ENCODE assay signal across 9 cellular contexts in the genomic region with DNA sequence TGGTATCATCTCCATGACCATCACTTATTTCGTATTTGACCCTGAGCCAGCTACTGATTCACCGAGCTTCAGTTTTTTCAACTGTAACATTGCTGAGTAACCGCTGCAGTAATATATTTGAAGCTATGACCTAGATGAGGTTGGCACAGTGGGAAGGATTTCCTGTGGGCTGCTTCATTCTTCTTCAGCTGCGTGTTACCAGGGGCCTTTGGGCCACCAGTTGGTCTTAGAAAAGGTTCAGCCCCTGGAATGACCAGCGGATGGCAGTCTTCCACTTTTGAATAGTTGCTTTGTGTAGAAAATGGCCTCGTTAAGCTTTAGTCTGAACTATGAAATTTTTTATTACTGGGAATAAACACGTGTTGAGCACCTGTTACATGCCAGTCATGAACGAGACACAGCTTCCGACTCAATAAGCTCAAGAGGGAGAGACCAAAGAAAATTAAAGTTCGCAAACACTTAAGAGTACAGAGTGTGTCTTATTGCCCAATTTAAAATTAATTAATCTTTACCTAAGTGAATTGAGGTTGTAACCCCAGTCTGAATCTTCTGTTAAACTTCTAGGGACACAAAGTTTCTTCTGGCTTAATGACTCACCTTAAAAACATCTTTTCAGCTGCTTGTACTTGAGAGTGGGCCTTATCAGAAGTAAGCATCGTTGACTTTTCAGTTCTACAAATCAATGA. TPM values are rescaled to one million over a fixed set of nuclear protein-coding genes. Genes with fewer than 3 reads are reported as not detected.
DNase-seq lines count a peak whose midpoint lies in the region; ATAC-seq and TF ChIP-seq lines count a peak whose summit lies in the region.
"Had no signal": no experiment of that assay in that cellular context is flagged by ENCODE, and none has a peak within 500 bp of the region (broad histone marks: within the 10 kb centered on the region; RNA-seq: fewer than 3 reads in every experiment).

No MANE protein-coding gene starts in this region.

- H3K27ac ChIP-seq in HEK293 (ENCODE audit: extremely low read depth, low read depth, low read length): no peak overlapping the region
- no peak overlapping the region for H3K27ac ChIP-seq in thyroid gland
- no peak overlapping the region for H3K27ac ChIP-seq in esophagus muscularis mucosa (replicated peaks in 1 of 4)

- TF ChIP-seq CTCF in HEK293 (tag by site-specific recombination; IDR thresholded peaks at IDR 0.05): peak; percentile 47; the same call in 1 of the 2 replicates
- peak in 1 of 6 experiments; percentile 33 for TF ChIP-seq CTCF in thyroid gland (IDR thresholded peaks at IDR 0.05)
- peak in 1 of 3 experiments; percentile 20 for TF ChIP-seq CTCF in esophagus muscularis mucosa (IDR thresholded peaks at IDR 0.05)

- H3K4me1 ChIP-seq in HEK293 (ENCODE audit: control insufficient read depth, insufficient read depth, low read length): peaks cover 14% of the 10 kb centered on the region
- peaks cover 0 to 12% of the 10 kb centered on the region in 2 donors for H3K4me1 ChIP-seq in thyroid gland
- no peaks in the 10 kb centered on the region for H3K4me1 ChIP-seq in esophagus muscularis mucosa

- H3K27me3 ChIP-seq in thyroid gland (no peaks in the 10 kb centered on the region), esophagus muscularis mucosa (no peaks in the 10 kb centered on the region)

- POLR2A ChIA-PET in HEK293 (lab: Yijun Ruan, JAX): no interaction called here

- no peaks in the 10 kb centered on the region for H3K36me3 ChIP-seq in HEK293 (ENCODE audit: control insufficient read depth in 2 of 2, insufficient read depth in 1 of 2, low read length in 2 of 2)
- no peaks in the 10 kb centered on the region for H3K36me3 ChIP-seq in thyroid gland
- peaks cover 0 to 8% (median 0%) of the 10 kb centered on the region in 4 donors for H3K36me3 ChIP-seq in esophagus muscularis mucosa

- no peak for TF ChIP-seq POLR2A in thyroid gland (IDR thresholded peaks at IDR 0.05)
- TF ChIP-seq POLR2A in esophagus muscularis mucosa (IDR thresholded peaks at IDR 0.05; ENCODE audit: low read depth): no peak

- H3K9me3 ChIP-seq in HEK293 (ENCODE audit: control insufficient read depth, insufficient read depth, low read depth, low read length) (no peaks in the 10 kb centered on the region), thyroid gland (no peaks in the 10 kb centered on the region), esophagus muscularis mucosa (no peaks in the 10 kb centered on the region)

- 70 to 73% methylated on average over 11 of the region's 11 CpGs for WGBS in thyroid gland, 2 donors
- 69% methylated on average over 11 of the region's 11 CpGs for WGBS in esophagus muscularis mucosa

- no peak for TF ChIP-seq EP300 in esophagus muscularis mucosa (IDR thresholded peaks at IDR 0.05)

- no peak overlapping the region for H3K4me3 ChIP-seq in HEK293 (ENCODE audit: low read depth, low read length)
- no peak overlapping the region for H3K4me3 ChIP-seq in thyroid gland (replicated peaks in 1 of 3)
- H3K4me3 ChIP-seq in esophagus muscularis mucosa: no peak overlapping the region

- ATAC-seq in SK-N-SH treated with all-trans-retinoic acid at 6 μM for 48 hours (peak; percentile 92), HG02870 (IDR thresholded peaks at IDR 0.05; ENCODE audit: unreplicated experiment) (no peak), HG03108 (IDR thresholded peaks at IDR 0.05; ENCODE audit: unreplicated experiment) (no peak)

- CTCF ChIA-PET in HEK293 (lab: Yijun Ruan, JAX): interaction anchor here (0.5 to 6.1 kb wide), 41 partner anchors 8 to 1527 kb away, joined by 3 to 140 read pairs (median 4); a partner anchor contains a TSS

- DNase-seq in DMS 273 (lab: John Stamatoyannopoulos, UW; ENCODE audit: unreplicated experiment) (peak; percentile 69), foreskin melanocyte (peak; percentile 71), thyroid gland (peak; percentile 20 to 25), esophagus muscularis mucosa (ENCODE audit: extremely low spot score) (no peak)
- DNase-seq: activated B cell treated with CpG ODN at 0.5 μM for 24 hours had no signal

- intact Hi-C loops in thyroid gland (cut with DNase I) (no loop called here), esophagus muscularis mucosa (cut with DNase I) (no loop called here)

TF ChIP-seq in HEK293, 187 proteins besides CTCF, POLR2A, EP300 and RAD21:
- TF ChIP-seq ZNF335 (tag by site-specific recombination; conservative IDR thresholded peaks at IDR 0.05) (peak; percentile 47; the same call in 1 of the 2 replicates), EGR2 (tag by site-specific recombination; IDR thresholded peaks at IDR 0.05; ENCODE audit: low read depth) (no peak), ZNF366 (tag by site-specific recombination; conservative IDR thresholded peaks at IDR 0.05) (0 out of 2 replicates have a peak, but pooled peaks have one; percentile 15), SCRT1 (tag by site-specific recombination; IDR thresholded peaks at IDR 0.05; ENCODE audit: borderline replicate concordance) (peak; percentile 82), ZNF660 (tag by site-specific recombination; IDR thresholded peaks at IDR 0.05) (0 out of 2 replicates have a peak, but pooled peaks have one; percentile 26), SCRT2 (tag by site-specific recombination; IDR thresholded peaks at IDR 0.05) (peak; percentile 99), ZNF324 (tag by site-specific recombination; IDR thresholded peaks at IDR 0.05) (no peak), ZNF654 (tag by site-specific recombination; IDR thresholded peaks at IDR 0.05; ENCODE audit: low read depth) (peak; percentile 59)
- TF ChIP-seq, protein P1, sequence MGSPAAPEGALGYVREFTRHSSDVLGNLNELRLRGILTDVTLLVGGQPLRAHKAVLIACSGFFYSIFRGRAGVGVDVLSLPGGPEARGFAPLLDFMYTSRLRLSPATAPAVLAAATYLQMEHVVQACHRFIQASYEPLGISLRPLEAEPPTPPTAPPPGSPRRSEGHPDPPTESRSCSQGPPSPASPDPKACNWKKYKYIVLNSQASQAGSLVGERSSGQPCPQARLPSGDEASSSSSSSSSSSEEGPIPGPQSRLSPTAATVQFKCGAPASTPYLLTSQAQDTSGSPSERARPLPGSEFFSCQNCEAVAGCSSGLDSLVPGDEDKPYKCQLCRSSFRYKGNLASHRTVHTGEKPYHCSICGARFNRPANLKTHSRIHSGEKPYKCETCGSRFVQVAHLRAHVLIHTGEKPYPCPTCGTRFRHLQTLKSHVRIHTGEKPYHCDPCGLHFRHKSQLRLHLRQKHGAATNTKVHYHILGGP (tag by site-specific recombination; IDR thresholded peaks at IDR 0.05): peak; percentile 25; the same call in 1 of the 2 replicates
- TF ChIP-seq, protein P2, sequence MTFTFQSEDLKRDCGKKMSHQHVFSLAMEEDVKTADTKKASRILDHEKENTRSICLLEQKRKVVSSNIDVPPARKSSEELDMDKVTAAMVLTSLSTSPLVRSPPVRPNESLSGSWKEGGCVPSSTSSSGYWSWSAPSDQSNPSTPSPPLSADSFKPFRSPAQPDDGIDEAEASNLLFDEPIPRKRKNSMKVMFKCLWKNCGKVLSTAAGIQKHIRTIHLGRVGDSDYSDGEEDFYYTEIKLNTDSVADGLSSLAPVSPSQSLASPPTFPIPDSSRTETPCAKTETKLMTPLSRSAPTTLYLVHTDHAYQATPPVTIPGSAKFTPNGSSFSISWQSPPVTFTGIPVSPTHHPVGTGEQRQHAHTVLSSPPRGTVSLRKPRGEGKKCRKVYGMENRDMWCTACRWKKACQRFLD (tag by site-specific recombination; IDR thresholded peaks at IDR 0.05): no peak

TF ChIP-seq in SK-N-SH treated with all-trans-retinoic acid at 6 μM for 48 hours, 23 proteins besides CTCF, POLR2A, EP300 and RAD21:
- no peak for TF ChIP-seq GLIS3 (CRISPR knock-in tag; IDR thresholded peaks at IDR 0.05)
- TF ChIP-seq ZNF565 (CRISPR knock-in tag; conservative IDR thresholded peaks at IDR 0.05; ENCODE audit: low read depth): no peak
- TF ChIP-seq, protein P3, sequence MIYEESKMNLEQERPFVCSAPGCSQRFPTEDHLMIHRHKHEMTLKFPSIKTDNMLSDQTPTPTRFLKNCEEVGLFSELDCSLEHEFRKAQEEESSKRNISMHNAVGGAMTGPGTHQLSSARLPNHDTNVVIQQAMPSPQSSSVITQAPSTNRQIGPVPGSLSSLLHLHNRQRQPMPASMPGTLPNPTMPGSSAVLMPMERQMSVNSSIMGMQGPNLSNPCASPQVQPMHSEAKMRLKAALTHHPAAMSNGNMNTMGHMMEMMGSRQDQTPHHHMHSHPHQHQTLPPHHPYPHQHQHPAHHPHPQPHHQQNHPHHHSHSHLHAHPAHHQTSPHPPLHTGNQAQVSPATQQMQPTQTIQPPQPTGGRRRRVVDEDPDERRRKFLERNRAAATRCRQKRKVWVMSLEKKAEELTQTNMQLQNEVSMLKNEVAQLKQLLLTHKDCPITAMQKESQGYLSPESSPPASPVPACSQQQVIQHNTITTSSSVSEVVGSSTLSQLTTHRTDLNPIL (CRISPR knock-in tag; IDR thresholded peaks at IDR 0.05; ENCODE audit: low read depth): no peak

RNA-seq across cellular contexts. Expression of a gene that starts 57.6 kb away (rescaled TPM):
- 1 to 10 TPM in 1 of 4 donors, under 1 TPM in 2, not detected in 1; 0.45 to 1.0 (median 0.54) TPM for total RNA-seq in thyroid gland
- total RNA-seq in esophagus muscularis mucosa: not detected
- total RNA-seq: activated B cell treated with CpG ODN at 0.5 μM for 24 hours had no signal
